In the genomic region with DNA sequence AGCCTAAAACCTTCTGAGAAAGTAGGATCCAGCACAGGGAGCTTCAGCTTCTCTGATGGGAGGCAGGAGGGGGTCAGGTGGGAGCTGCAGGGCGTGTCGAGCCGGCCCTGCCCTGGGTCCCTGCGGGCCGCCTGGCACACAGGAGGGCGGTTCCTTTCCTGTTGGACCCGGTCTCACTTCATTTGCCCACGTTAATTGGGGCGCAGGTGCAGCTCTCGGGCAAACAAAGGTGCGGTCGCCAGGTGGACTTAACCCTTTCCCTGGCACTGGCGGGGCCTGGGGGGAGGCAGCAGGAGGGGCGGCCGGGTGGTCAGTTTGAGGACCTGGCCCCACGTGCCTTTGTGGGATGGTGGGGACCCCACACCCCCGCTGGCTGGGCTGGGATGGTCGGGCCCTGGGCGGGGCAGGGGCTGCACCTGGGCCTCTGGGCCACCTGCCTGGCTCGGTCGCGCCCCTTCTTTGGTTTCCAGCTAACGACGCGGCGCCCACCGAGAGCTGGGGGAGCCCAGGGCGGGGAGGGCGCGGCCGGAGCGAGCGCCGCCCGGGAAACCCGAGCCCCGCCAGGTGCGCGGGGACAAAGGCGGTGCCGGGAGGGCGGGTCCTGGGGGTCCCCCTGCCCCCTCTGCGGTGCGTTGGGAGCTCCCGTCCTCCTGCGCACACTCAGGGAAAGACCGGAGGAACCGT, we compare ENCODE assay signal across 10 cellular contexts. TPM values are rescaled to one million over a fixed set of nuclear protein-coding genes. Genes with fewer than 3 reads are reported as not detected.
DNase-seq lines count a peak whose midpoint lies in the region; ATAC-seq lines count a peak whose summit lies in the region.
"Had no signal": no experiment of that assay in that cellular context is flagged by ENCODE, and none has a peak within 500 bp of the region (broad histone marks: within the 10 kb centered on the region; RNA-seq: fewer than 3 reads in every experiment).

No MANE protein-coding gene starts in this region.

- no peaks in the 10 kb centered on the region for H3K27me3 Mint-ChIP-seq in activated CD4-positive, alpha-beta T cell treated with anti-CD3 and anti-CD28 coated beads, Interleukin-2, amount 10 ng/mL, durations not matched to agents 24 days and 14 days
- H3K27me3 Mint-ChIP-seq in central memory CD8-positive, alpha-beta T cell = peaks cover 11% of the 10 kb centered on the region
- no peaks in the 10 kb centered on the region for H3K27me3 Mint-ChIP-seq in stimulated activated naive CD8-positive, alpha-beta T cell treated with anti-CD3 and anti-CD28 coated beads, Interleukin-15, amount 100 ng/mL, for 72 hours
- H3K27me3 Mint-ChIP-seq: type B pancreatic cell had no signal

- peak; percentile 27 for ATAC-seq in central memory CD8-positive, alpha-beta T cell (replicated peaks; ENCODE audit: extremely low read depth, poor library complexity, severe bottlenecking)
- peak; percentile 50 for ATAC-seq in stimulated activated naive CD8-positive, alpha-beta T cell treated with anti-CD3 and anti-CD28 coated beads, Interleukin-15, amount 100 ng/mL, for 72 hours
- ATAC-seq in GM21723 (IDR thresholded peaks at IDR 0.05; ENCODE audit: unreplicated experiment) = no peak

- H3K27ac Mint-ChIP-seq in activated CD4-positive, alpha-beta T cell treated with anti-CD3 and anti-CD28 coated beads, Interleukin-2, amount 10 ng/mL, durations not matched to agents 24 days and 14 days = peak overlapping the region; percentile 72
- H3K27ac Mint-ChIP-seq in central memory CD8-positive, alpha-beta T cell (ENCODE audit: low read depth) = no peak overlapping the region
- no peak overlapping the region for H3K27ac Mint-ChIP-seq in stimulated activated naive CD8-positive, alpha-beta T cell treated with anti-CD3 and anti-CD28 coated beads, Interleukin-15, amount 100 ng/mL, for 72 hours
- H3K27ac Mint-ChIP-seq: type B pancreatic cell had no signal

- peak overlapping the region; percentile 48 for H3K4me3 Mint-ChIP-seq in activated CD4-positive, alpha-beta T cell treated with anti-CD3 and anti-CD28 coated beads, Interleukin-2, amount 10 ng/mL, durations not matched to agents 24 days and 14 days
- peak overlapping the region; percentile 41 for H3K4me3 Mint-ChIP-seq in central memory CD8-positive, alpha-beta T cell
- H3K4me3 Mint-ChIP-seq in stimulated activated naive CD8-positive, alpha-beta T cell treated with anti-CD3 and anti-CD28 coated beads, Interleukin-15, amount 100 ng/mL, for 72 hours = peak overlapping the region; percentile 51 to 53
- H3K4me3 Mint-ChIP-seq: type B pancreatic cell had no signal

- H3K4me1 Mint-ChIP-seq in activated CD4-positive, alpha-beta T cell treated with anti-CD3 and anti-CD28 coated beads, Interleukin-2, amount 10 ng/mL, durations not matched to agents 24 days and 14 days = peaks cover 17% of the 10 kb centered on the region
- peaks cover 9% of the 10 kb centered on the region for H3K4me1 Mint-ChIP-seq in central memory CD8-positive, alpha-beta T cell
- peaks cover 38% of the 10 kb centered on the region for H3K4me1 Mint-ChIP-seq in stimulated activated naive CD8-positive, alpha-beta T cell treated with anti-CD3 and anti-CD28 coated beads, Interleukin-15, amount 100 ng/mL, for 72 hours

- DNase-seq in activated CD4-positive, alpha-beta T cell treated with anti-CD3 and anti-CD28 coated beads, Interleukin-2, amount 10 ng/mL, durations not matched to agents 24 days and 14 days = peak; percentile 76
- no peak for DNase-seq in activated CD4-positive, alpha-beta T cell treated with anti-CD3 and anti-CD28 coated beads, Interleukin-2, amount 50 U/mL, for 1 hour
- peak; percentile 84 to 92 for DNase-seq in NCI-H2081 (lab: John Stamatoyannopoulos, UW)
- no peak for DNase-seq in central memory CD8-positive, alpha-beta T cell (ENCODE audit: low spot score in 2 of 2)
- DNase-seq in stimulated activated naive CD8-positive, alpha-beta T cell treated with anti-CD3 and anti-CD28 coated beads, Interleukin-15, amount 100 ng/mL, for 72 hours = peak in 1 of 2 donors; percentile 48
- no peak for DNase-seq in D341Med (ENCODE audit: low spot score)
- DNase-seq in kidney tubule cell (ENCODE audit: low spot score) = no peak

- H3K36me3 Mint-ChIP-seq in activated CD4-positive, alpha-beta T cell treated with anti-CD3 and anti-CD28 coated beads, Interleukin-2, amount 10 ng/mL, durations not matched to agents 24 days and 14 days (ENCODE audit: low read depth) = no peaks in the 10 kb centered on the region
- H3K36me3 Mint-ChIP-seq in central memory CD8-positive, alpha-beta T cell (ENCODE audit: insufficient read depth) = no peaks in the 10 kb centered on the region
- H3K36me3 Mint-ChIP-seq: type B pancreatic cell had no signal

- intact Hi-C loops in activated CD4-positive, alpha-beta T cell treated with anti-CD3 and anti-CD28 coated beads, Interleukin-2, amount 10 ng/mL, durations not matched to agents 24 days and 14 days (cut with micrococcal nuclease) = loop anchor here (5.0 kb wide), 1 partner anchor 71 kb away; the partner anchor contains the start of gene TNFRSF18

- H3K9me3 Mint-ChIP-seq in activated CD4-positive, alpha-beta T cell treated with anti-CD3 and anti-CD28 coated beads, Interleukin-2, amount 10 ng/mL, durations not matched to agents 24 days and 14 days = no peaks in the 10 kb centered on the region
- no peaks in the 10 kb centered on the region for H3K9me3 Mint-ChIP-seq in central memory CD8-positive, alpha-beta T cell
- H3K9me3 Mint-ChIP-seq in stimulated activated naive CD8-positive, alpha-beta T cell treated with anti-CD3 and anti-CD28 coated beads, Interleukin-15, amount 100 ng/mL, for 72 hours = no peaks in the 10 kb centered on the region
- H3K9me3 Mint-ChIP-seq: type B pancreatic cell had no signal

RNA-seq across cellular contexts. Expression of gene C1orf159, which starts 20.8 kb away (rescaled TPM):
- 24.5 and 28.0 TPM in 2 replicates for total RNA-seq in activated CD4-positive, alpha-beta T cell treated with anti-CD3 and anti-CD28 coated beads, Interleukin-2, amount 10 ng/mL, durations not matched to agents 24 days and 14 days

RNA-seq across cellular contexts. Expression of gene TTLL10, which starts 37.0 kb away (rescaled TPM):
- total RNA-seq in activated CD4-positive, alpha-beta T cell treated with anti-CD3 and anti-CD28 coated beads, Interleukin-2, amount 10 ng/mL, durations not matched to agents 24 days and 14 days = not detected in 2 replicates
- total RNA-seq: fibroblast of lung had no signal

Comparison
In these comparisons a context has a peak if more than half of its experiments do, and no peak if none do; other contexts are left out.
1. DNase-seq: peak in activated CD4-positive, alpha-beta T cell treated with anti-CD3 and anti-CD28 coated beads, Interleukin-2, amount 10 ng/mL, durations not matched to agents 24 days and 14 days (single experiment) and NCI-H2081 (2 of 2); none in activated CD4-positive, alpha-beta T cell treated with anti-CD3 and anti-CD28 coated beads, Interleukin-2, amount 50 U/mL, for 1 hour (single experiment), central memory CD8-positive, alpha-beta T cell (0 of 2), D341Med (single experiment) and kidney tubule cell (single experiment).
2. Peak in every context shown above with its lines, with median percentiles within 50 percentile points of each other: H3K4me3 Mint-ChIP-seq.